In genomic region chr11:2582436-2582931, GRCh38 we compare ENCODE assay signal across 16 cellular contexts.
DNase-seq lines count a peak whose midpoint lies in the region; ATAC-seq and TF ChIP-seq lines count a peak whose summit lies in the region.
"Had no signal": no experiment of that assay in that cellular context is flagged by ENCODE, and none has a peak within 500 bp of the region (broad histone marks: within the 10 kb centered on the region; RNA-seq: fewer than 3 reads in every experiment).

No MANE protein-coding gene starts in this region.

- H3K36me3 Mint-ChIP-seq in type B pancreatic cell, result no peaks in the 10 kb centered on the region
- H3K36me3 Mint-ChIP-seq: activated naive CD4-positive, alpha-beta T cell treated with anti-CD3 and anti-CD28 coated beads, Interleukin-2, amount 50 U/mL, for 24 hours had no signal

- no peaks in the 10 kb centered on the region for H3K27me3 Mint-ChIP-seq in type B pancreatic cell
- H3K27me3 Mint-ChIP-seq: activated naive CD4-positive, alpha-beta T cell treated with anti-CD3 and anti-CD28 coated beads, Interleukin-2, amount 50 U/mL, for 24 hours had no signal

- intact Hi-C loops in ascending aorta (cut with DNase I), result no loop called here
- intact Hi-C loops in left lung (cut with DNase I), result no loop called here

- H3K27ac ChIP-seq in ascending aorta (no peak overlapping the region), left lung (no peak overlapping the region)

- no peak for TF ChIP-seq CTCF in ascending aorta (IDR thresholded peaks at IDR 0.05)
- TF ChIP-seq CTCF in left lung (IDR thresholded peaks at IDR 0.05), result no peak
- no peak for TF ChIP-seq CTCF in type B pancreatic cell (conservative IDR thresholded peaks at IDR 0.05)

- H3K4me3 ChIP-seq in ascending aorta (no peak overlapping the region), left lung (no peak overlapping the region)

- H3K9me3 ChIP-seq in ascending aorta, result no peaks in the 10 kb centered on the region
- no peaks in the 10 kb centered on the region for H3K9me3 ChIP-seq in left lung

- peak; percentile 56 for DNase-seq in activated effector memory CD4-positive, alpha-beta T cell treated with anti-CD3 and anti-CD28 coated beads, Interleukin-2, amount 50 U/mL, for 16 hours
- no peak for DNase-seq in activated effector memory CD4-positive, alpha-beta T cell treated with Interleukin-2 at 50 U/mL for 16 hours
- DNase-seq in ascending aorta (ENCODE audit: low spot score in 2 of 2) (peak; percentile 3 to 52), left lung (peak; percentile 20 to 70), type B pancreatic cell (ENCODE audit: extremely low spot score, unreplicated experiment) (peak; percentile 65), NCI-H146 (lab: John Stamatoyannopoulos, UW) (no peak)
- DNase-seq: activated CD4-positive, alpha-beta T cell treated with anti-CD3 and anti-CD28 coated beads, Interleukin-2, amount 50 U/mL, for 1 hour; DMS153; erythroblast; hippocampal formation; NCI-H510A had no signal

- no peak overlapping the region for H3K27ac Mint-ChIP-seq in type B pancreatic cell
- H3K27ac Mint-ChIP-seq: activated naive CD4-positive, alpha-beta T cell treated with anti-CD3 and anti-CD28 coated beads, Interleukin-2, amount 50 U/mL, for 24 hours had no signal

- no peaks in the 10 kb centered on the region for H3K27me3 ChIP-seq in ascending aorta
- H3K27me3 ChIP-seq in left lung, result no peaks in the 10 kb centered on the region

- H3K4me1 Mint-ChIP-seq in type B pancreatic cell (ENCODE audit: unreplicated experiment), result no peaks in the 10 kb centered on the region
- H3K4me1 Mint-ChIP-seq: activated naive CD4-positive, alpha-beta T cell treated with anti-CD3 and anti-CD28 coated beads, Interleukin-2, amount 50 U/mL, for 24 hours had no signal

- ATAC-seq in left lung (no peak), GM18858 (IDR thresholded peaks at IDR 0.05; ENCODE audit: unreplicated experiment) (no peak), HG02588 (IDR thresholded peaks at IDR 0.05; ENCODE audit: unreplicated experiment) (no peak)
- ATAC-seq: Panc1 had no signal

- no peaks in the 10 kb centered on the region for H3K9me3 Mint-ChIP-seq in type B pancreatic cell
- H3K9me3 Mint-ChIP-seq: activated naive CD4-positive, alpha-beta T cell treated with anti-CD3 and anti-CD28 coated beads, Interleukin-2, amount 50 U/mL, for 24 hours; neural crest cell had no signal

- H3K4me1 ChIP-seq in ascending aorta (no peaks in the 10 kb centered on the region), left lung (no peaks in the 10 kb centered on the region)

- no peaks in the 10 kb centered on the region for H3K36me3 ChIP-seq in ascending aorta
- H3K36me3 ChIP-seq in left lung, result peaks cover 0 to 8% of the 10 kb centered on the region in 2 donors

- no peak overlapping the region for H3K4me3 Mint-ChIP-seq in type B pancreatic cell
- H3K4me3 Mint-ChIP-seq: activated naive CD4-positive, alpha-beta T cell treated with anti-CD3 and anti-CD28 coated beads, Interleukin-2, amount 50 U/mL, for 24 hours; neural crest cell had no signal

Comparison
In these comparisons a context has a peak if more than half of its experiments do, and no peak if none do; other contexts are left out.
1. DNase-seq: peak in activated effector memory CD4-positive, alpha-beta T cell treated with anti-CD3 and anti-CD28 coated beads, Interleukin-2, amount 50 U/mL, for 16 hours (single experiment), ascending aorta (2 of 2), left lung (2 of 2) and type B pancreatic cell (single experiment); none in activated effector memory CD4-positive, alpha-beta T cell treated with Interleukin-2 at 50 U/mL for 16 hours (single experiment) and NCI-H146 (single experiment).